19 cellular contexts compared by ENCODE assay signal in the genomic region with DNA sequence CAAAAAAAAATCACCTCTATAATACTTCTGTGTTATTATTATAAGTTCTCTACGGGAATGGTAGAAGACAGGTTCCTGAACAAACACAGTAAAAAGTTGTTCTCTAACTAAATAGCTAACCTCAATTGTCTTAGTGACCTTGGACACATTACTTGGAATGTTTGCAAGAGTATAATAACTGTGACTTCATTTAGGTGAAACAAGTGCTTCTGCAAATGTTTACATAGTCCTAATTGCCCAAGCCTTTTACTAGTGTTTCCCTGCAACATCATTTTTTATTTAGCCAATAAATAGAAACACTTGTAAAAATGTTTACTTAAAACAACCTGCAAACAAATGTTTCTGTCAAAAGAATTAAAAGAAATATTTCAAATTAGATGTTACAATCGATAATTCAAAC. TPM values are rescaled to one million over a fixed set of nuclear protein-coding genes. Genes with fewer than 3 reads are reported as not detected.
DNase-seq lines count a peak whose midpoint lies in the region; FAIRE-seq and TF ChIP-seq lines count a peak whose summit lies in the region.
"Had no signal": no experiment of that assay in that cellular context is flagged by ENCODE, and none has a peak within 500 bp of the region (broad histone marks: within the 10 kb centered on the region; RNA-seq: fewer than 3 reads in every experiment).

No MANE protein-coding gene starts in this region.

- H3K27ac ChIP-seq in uterus: no peak overlapping the region
- H3K27ac ChIP-seq: esophagus squamous epithelium had no signal

- intact Hi-C loops in MCF 10A (cut with micrococcal nuclease) (no loop called here), uterus (cut with DNase I; ENCODE audit: low total_unique reads) (no loop called here)

- H3K27me3 ChIP-seq in uterus: no peaks in the 10 kb centered on the region
- H3K27me3 ChIP-seq: esophagus squamous epithelium had no signal

- TF ChIP-seq CTCF in MCF 10A (IDR thresholded peaks at IDR 0.05; ENCODE audit: unreplicated experiment) (no peak), uterus (IDR thresholded peaks at IDR 0.05) (no peak)

- H3K27me3 Mint-ChIP-seq in MCF 10A (ENCODE audit: insufficient read depth, unreplicated experiment): no peaks in the 10 kb centered on the region
- H3K27me3 Mint-ChIP-seq: activated CD4-positive, alpha-beta T cell treated with anti-CD3 and anti-CD28 coated beads, Interleukin-2, amount 10 ng/mL, durations not matched to agents 24 days and 14 days had no signal

- H3K36me3 Mint-ChIP-seq in MCF 10A (ENCODE audit: insufficient read depth, unreplicated experiment): no peaks in the 10 kb centered on the region

- H3K4me1 Mint-ChIP-seq in MCF 10A (ENCODE audit: insufficient read depth, unreplicated experiment): no peaks in the 10 kb centered on the region

- H3K4me3 Mint-ChIP-seq in MCF 10A (ENCODE audit: unreplicated experiment): no peak overlapping the region
- H3K4me3 Mint-ChIP-seq: activated CD4-positive, alpha-beta T cell treated with anti-CD3 and anti-CD28 coated beads, Interleukin-2, amount 10 ng/mL, durations not matched to agents 24 days and 14 days had no signal

- H3K36me3 ChIP-seq in uterus: no peaks in the 10 kb centered on the region
- H3K36me3 ChIP-seq: esophagus squamous epithelium had no signal

- POLR2A ChIA-PET in MCF 10A (lab: Yijun Ruan, JAX): interaction anchor here (0.7 to 1.4 kb wide), 3 partner anchors 9 to 55 kb away, joined by 3 to 6 read pairs (median 4); no protein-coding TSS in a partner anchor

- FAIRE-seq in islet of Langerhans (lab: Jason Lieb, UNC): peak; percentile 89
- FAIRE-seq: GM19239, TTC549 had no signal

- in situ Hi-C loops in T47D (cut with HindIII; ENCODE audit: low pct_unique_long_range_greater_than_20kb, low sequenced_read_pairs): no loop called here

- H3K27ac Mint-ChIP-seq in MCF 10A (ENCODE audit: low read depth, unreplicated experiment): no peak overlapping the region
- H3K27ac Mint-ChIP-seq: activated CD4-positive, alpha-beta T cell treated with anti-CD3 and anti-CD28 coated beads, Interleukin-2, amount 10 ng/mL, durations not matched to agents 24 days and 14 days had no signal

- CTCF ChIA-PET in MCF 10A (lab: Yijun Ruan, JAX): interaction anchor here (0.7 to 1.4 kb wide), 2 partner anchors 9 to 25 kb away, joined by 3 to 4 read pairs; no protein-coding TSS in a partner anchor

- TF ChIP-seq POLR2A in uterus (IDR thresholded peaks at IDR 0.05): no peak

- no peaks in the 10 kb centered on the region for H3K9me3 ChIP-seq in uterus
- H3K9me3 ChIP-seq: esophagus squamous epithelium had no signal

- no TSS peak for BruUV-seq in MCF 10A (replicated peaks; lab: Mats Ljungman, UMichigan)

- no peaks in the 10 kb centered on the region for H3K9me3 Mint-ChIP-seq in MCF 10A (ENCODE audit: unreplicated experiment)
- H3K9me3 Mint-ChIP-seq: activated CD4-positive, alpha-beta T cell treated with anti-CD3 and anti-CD28 coated beads, Interleukin-2, amount 10 ng/mL, durations not matched to agents 24 days and 14 days had no signal

- peaks cover 0 to 3% of the 10 kb centered on the region in 2 donors for H3K4me1 ChIP-seq in uterus
- H3K4me1 ChIP-seq: esophagus squamous epithelium had no signal

- DNase-seq in T47D (ENCODE audit: low read depth in 1 of 2, low spot score in 1 of 2): peak; percentile 29 to 87
- DNase-seq in MCF 10A (ENCODE audit: unreplicated experiment): no peak
- DNase-seq in NCI-H2029 treated with DMSO at 0.1 percent for 48 hours (lab: John Stamatoyannopoulos, UW): peak; percentile 45
- DNase-seq in activated gamma-delta T cell treated with Interleukin-2 at 50 U/mL for 16 hours: no peak
- no peak for DNase-seq in uterus
- no peak for DNase-seq in NCI-H1930 (lab: John Stamatoyannopoulos, UW)
- no peak for DNase-seq in NCI-H524 treated with DMSO at 0.1 percent for 48 hours (lab: John Stamatoyannopoulos, UW)
- DNase-seq: activated CD4-positive, alpha-beta T cell treated with anti-CD3 and anti-CD28 coated beads, Interleukin-2, amount 10 ng/mL, durations not matched to agents 24 days and 14 days; activated CD8-positive, alpha-beta memory T cell treated with anti-CD3 and anti-CD28 coated beads, Interleukin-2, amount 50 U/mL, for 4 hours; activated effector memory CD4-positive, alpha-beta T cell treated with Interleukin-2 at 50 U/mL for 16 hours; esophagus squamous epithelium; HCEC 1CT; MV-4-11; nucleus accumbens; right cardiac atrium; stimulated activated naive CD4-positive, alpha-beta T cell treated with Interleukin-2 at 50 U/mL for 16 hours had no signal

- no peak overlapping the region for H3K4me3 ChIP-seq in uterus
- H3K4me3 ChIP-seq: esophagus squamous epithelium had no signal

RNA-seq across cellular contexts. Expression of gene PLEKHM3, which starts 9.9 kb away (rescaled TPM):
- 5.4 and 7.5 TPM in 2 replicates for total RNA-seq in MCF 10A (2022)
- 10 to 100 TPM; 20.5 to 43.4 (median 21.6) TPM for total RNA-seq in uterus

Comparison
In these comparisons a context has a peak if more than half of its experiments do, and no peak if none do; other contexts are left out.
1. DNase-seq: peak in T47D (2 of 2) and NCI-H2029 treated with DMSO at 0.1 percent for 48 hours (single experiment); none in MCF 10A (single experiment), activated gamma-delta T cell treated with Interleukin-2 at 50 U/mL for 16 hours (single experiment), uterus (0 of 2), NCI-H1930 (0 of 2) and NCI-H524 treated with DMSO at 0.1 percent for 48 hours (single experiment).